In the genomic region with DNA sequence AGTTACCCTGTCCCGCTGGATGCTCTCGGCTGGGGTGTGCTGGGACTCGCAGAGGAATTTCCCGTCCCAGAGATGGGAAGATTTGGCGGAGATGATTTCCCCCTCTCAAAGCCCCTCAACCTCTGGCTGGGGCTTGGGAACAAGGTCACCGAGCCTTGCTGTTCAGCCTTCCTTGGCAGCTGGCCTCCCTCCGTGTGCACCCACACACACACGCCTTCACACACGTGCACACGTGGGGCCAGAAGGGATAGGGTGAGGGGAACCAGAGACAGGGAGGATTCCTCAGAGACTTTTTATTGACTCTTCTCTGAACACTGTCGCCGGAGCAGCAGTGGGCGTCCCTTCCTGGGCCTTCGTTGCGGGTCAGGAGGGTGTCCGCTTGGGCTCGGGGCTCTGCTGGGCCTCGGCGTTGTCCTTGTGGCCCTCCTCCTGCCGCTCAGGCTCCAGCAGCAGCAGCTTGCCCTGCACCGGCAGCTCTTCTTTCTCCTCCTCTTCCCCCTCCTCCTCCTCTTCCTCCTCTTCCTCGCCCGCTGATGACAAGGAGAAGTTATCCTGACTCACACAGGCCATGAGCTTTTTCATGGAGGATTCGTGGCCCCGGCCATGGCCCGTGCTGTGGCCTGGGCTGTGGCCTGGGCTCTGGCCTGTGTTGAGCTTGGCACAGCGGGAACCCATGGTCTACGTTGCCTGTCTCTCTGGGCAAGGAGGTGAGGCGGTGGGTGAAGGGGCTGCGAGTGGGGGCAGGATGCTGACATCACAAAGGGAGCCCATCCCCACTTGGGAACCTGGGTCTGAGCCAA, we compare ENCODE assay signal across 2 cellular contexts.
TF ChIP-seq lines count a peak whose summit lies in the region.

A gene with protein sequence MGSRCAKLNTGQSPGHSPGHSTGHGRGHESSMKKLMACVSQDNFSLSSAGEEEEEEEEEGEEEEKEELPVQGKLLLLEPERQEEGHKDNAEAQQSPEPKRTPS (minus strand): TSS at position 709 of the 800 bp plus-strand sequence. CDS start 34 bp downstream, at position 675.

TF ChIP-seq in HepG2, 621 proteins besides CTCF, POLR2A, EP300 and RAD21 (continues in another document):
- TF ChIP-seq ZMYM4 (CRISPR knock-in tag; IDR thresholded peaks at IDR 0.05) = no peak
- TF ChIP-seq MAF1 (CRISPR knock-in tag; IDR thresholded peaks at IDR 0.05; ENCODE audit: borderline replicate concordance) = no peak
- no peak for TF ChIP-seq ZNF629 (CRISPR knock-in tag; conservative IDR thresholded peaks at IDR 0.05)
- TF ChIP-seq ZNF737 (CRISPR knock-in tag; IDR thresholded peaks at IDR 0.05; ENCODE audit: borderline replicate concordance) = no peak
- TF ChIP-seq ZNF432 (CRISPR knock-in tag; IDR thresholded peaks at IDR 0.05; ENCODE audit: borderline replicate concordance) = no peak
- TF ChIP-seq, protein P1, sequence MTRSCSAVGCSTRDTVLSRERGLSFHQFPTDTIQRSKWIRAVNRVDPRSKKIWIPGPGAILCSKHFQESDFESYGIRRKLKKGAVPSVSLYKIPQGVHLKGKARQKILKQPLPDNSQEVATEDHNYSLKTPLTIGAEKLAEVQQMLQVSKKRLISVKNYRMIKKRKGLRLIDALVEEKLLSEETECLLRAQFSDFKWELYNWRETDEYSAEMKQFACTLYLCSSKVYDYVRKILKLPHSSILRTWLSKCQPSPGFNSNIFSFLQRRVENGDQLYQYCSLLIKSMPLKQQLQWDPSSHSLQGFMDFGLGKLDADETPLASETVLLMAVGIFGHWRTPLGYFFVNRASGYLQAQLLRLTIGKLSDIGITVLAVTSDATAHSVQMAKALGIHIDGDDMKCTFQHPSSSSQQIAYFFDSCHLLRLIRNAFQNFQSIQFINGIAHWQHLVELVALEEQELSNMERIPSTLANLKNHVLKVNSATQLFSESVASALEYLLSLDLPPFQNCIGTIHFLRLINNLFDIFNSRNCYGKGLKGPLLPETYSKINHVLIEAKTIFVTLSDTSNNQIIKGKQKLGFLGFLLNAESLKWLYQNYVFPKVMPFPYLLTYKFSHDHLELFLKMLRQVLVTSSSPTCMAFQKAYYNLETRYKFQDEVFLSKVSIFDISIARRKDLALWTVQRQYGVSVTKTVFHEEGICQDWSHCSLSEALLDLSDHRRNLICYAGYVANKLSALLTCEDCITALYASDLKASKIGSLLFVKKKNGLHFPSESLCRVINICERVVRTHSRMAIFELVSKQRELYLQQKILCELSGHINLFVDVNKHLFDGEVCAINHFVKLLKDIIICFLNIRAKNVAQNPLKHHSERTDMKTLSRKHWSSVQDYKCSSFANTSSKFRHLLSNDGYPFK (CRISPR knock-in tag; IDR thresholded peaks at IDR 0.05; ENCODE audit: borderline replicate concordance) = peak; percentile 48; the same call in 1 of the 2 replicates
- TF ChIP-seq ZNF776 (CRISPR knock-in tag; IDR thresholded peaks at IDR 0.05) = no peak; the same call in 1 of the 2 replicates
- TF ChIP-seq, protein P2, sequence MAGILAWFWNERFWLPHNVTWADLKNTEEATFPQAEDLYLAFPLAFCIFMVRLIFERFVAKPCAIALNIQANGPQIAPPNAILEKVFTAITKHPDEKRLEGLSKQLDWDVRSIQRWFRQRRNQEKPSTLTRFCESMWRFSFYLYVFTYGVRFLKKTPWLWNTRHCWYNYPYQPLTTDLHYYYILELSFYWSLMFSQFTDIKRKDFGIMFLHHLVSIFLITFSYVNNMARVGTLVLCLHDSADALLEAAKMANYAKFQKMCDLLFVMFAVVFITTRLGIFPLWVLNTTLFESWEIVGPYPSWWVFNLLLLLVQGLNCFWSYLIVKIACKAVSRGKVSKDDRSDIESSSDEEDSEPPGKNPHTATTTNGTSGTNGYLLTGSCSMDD (CRISPR knock-in tag; IDR thresholded peaks at IDR 0.05) = 0 out of 2 replicates have a peak, but pooled peaks have one; percentile 1
- TF ChIP-seq, protein P3, sequence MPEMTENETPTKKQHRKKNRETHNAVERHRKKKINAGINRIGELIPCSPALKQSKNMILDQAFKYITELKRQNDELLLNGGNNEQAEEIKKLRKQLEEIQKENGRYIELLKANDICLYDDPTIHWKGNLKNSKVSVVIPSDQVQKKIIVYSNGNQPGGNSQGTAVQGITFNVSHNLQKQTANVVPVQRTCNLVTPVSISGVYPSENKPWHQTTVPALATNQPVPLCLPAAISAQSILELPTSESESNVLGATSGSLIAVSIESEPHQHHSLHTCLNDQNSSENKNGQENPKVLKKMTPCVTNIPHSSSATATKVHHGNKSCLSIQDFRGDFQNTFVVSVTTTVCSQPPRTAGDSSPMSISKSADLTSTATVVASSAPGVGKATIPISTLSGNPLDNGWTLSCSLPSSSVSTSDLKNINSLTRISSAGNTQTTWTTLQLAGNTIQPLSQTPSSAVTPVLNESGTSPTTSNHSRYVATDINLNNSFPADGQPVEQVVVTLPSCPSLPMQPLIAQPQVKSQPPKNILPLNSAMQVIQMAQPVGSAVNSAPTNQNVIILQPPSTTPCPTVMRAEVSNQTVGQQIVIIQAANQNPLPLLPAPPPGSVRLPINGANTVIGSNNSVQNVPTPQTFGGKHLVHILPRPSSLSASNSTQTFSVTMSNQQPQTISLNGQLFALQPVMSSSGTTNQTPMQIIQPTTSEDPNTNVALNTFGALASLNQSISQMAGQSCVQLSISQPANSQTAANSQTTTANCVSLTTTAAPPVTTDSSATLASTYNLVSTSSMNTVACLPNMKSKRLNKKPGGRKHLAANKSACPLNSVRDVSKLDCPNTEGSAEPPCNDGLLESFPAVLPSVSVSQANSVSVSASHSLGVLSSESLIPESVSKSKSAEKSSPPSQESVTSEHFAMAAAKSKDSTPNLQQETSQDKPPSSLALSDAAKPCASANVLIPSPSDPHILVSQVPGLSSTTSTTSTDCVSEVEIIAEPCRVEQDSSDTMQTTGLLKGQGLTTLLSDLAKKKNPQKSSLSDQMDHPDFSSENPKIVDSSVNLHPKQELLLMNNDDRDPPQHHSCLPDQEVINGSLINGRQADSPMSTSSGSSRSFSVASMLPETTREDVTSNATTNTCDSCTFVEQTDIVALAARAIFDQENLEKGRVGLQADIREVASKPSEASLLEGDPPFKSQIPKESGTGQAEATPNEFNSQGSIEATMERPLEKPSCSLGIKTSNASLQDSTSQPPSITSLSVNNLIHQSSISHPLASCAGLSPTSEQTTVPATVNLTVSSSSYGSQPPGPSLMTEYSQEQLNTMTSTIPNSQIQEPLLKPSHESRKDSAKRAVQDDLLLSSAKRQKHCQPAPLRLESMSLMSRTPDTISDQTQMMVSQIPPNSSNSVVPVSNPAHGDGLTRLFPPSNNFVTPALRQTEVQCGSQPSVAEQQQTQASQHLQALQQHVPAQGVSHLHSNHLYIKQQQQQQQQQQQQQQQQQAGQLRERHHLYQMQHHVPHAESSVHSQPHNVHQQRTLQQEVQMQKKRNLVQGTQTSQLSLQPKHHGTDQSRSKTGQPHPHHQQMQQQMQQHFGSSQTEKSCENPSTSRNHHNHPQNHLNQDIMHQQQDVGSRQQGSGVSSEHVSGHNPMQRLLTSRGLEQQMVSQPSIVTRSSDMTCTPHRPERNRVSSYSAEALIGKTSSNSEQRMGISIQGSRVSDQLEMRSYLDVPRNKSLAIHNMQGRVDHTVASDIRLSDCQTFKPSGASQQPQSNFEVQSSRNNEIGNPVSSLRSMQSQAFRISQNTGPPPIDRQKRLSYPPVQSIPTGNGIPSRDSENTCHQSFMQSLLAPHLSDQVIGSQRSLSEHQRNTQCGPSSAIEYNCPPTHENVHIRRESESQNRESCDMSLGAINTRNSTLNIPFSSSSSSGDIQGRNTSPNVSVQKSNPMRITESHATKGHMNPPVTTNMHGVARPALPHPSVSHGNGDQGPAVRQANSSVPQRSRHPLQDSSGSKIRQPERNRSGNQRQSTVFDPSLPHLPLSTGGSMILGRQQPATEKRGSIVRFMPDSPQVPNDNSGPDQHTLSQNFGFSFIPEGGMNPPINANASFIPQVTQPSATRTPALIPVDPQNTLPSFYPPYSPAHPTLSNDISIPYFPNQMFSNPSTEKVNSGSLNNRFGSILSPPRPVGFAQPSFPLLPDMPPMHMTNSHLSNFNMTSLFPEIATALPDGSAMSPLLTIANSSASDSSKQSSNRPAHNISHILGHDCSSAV (CRISPR knock-in tag; IDR thresholded peaks at IDR 0.05; ENCODE audit: borderline replicate concordance) = no peak
- no peak for TF ChIP-seq TARDBP (CRISPR knock-in tag; IDR thresholded peaks at IDR 0.05)
- no peak for TF ChIP-seq ZNF230 (CRISPR knock-in tag; IDR thresholded peaks at IDR 0.05)

TF ChIP-seq in H1, 55 proteins besides CTCF, POLR2A, EP300 and RAD21:
- no peak for TF ChIP-seq CBX8 (IDR thresholded peaks at IDR 0.05; ENCODE audit: borderline replicate concordance, low read depth, low read length)
- no peak for TF ChIP-seq GTF2F1 (IDR thresholded peaks at IDR 0.05; ENCODE audit: borderline replicate concordance, low read depth, low read length)
- no peak for TF ChIP-seq NANOG (IDR thresholded peaks at IDR 0.05; ENCODE audit: insufficient read depth, low read depth, low read length, poor library complexity, severe bottlenecking)
